ENCODE assay signal across 1 cellular context in genomic region chr22:38228326-38228872, GRCh38.
TF ChIP-seq lines count a peak whose summit lies in the region.

No MANE protein-coding gene starts in this region.

TF ChIP-seq in GM23338, 12 proteins besides CTCF, POLR2A, EP300 and RAD21 (continued from another document):
- TF ChIP-seq REST (IDR thresholded peaks at IDR 0.05; ENCODE audit: unreplicated experiment) (no peak), STAT1 (IDR thresholded peaks at IDR 0.05; ENCODE audit: unreplicated experiment) (no peak), CREB1 (CRISPR knock-in tag; IDR thresholded peaks at IDR 0.05; ENCODE audit: low read depth) (no peak), EZH2 (IDR thresholded peaks at IDR 0.05; ENCODE audit: low read depth, unreplicated experiment) (no peak), ZNF114 (CRISPR knock-in tag; IDR thresholded peaks at IDR 0.05) (no peak), ZNF331 (CRISPR knock-in tag; IDR thresholded peaks at IDR 0.05; ENCODE audit: low read depth) (no peak), NANOG (IDR thresholded peaks at IDR 0.05; ENCODE audit: borderline replicate concordance) (no peak), ZNF462 (CRISPR knock-in tag; IDR thresholded peaks at IDR 0.05) (no peak), ETS1 (IDR thresholded peaks at IDR 0.05) (no peak), POLR2AphosphoS5 (IDR thresholded peaks at IDR 0.05; ENCODE audit: low read depth) (no peak)
